13 cellular contexts compared by ENCODE assay signal in genomic region chr2:97751752-97752151, GRCh38. TPM values are rescaled to one million over a fixed set of nuclear protein-coding genes. Genes with fewer than 3 reads are reported as not detected.
DNase-seq lines count a peak whose midpoint lies in the region; ATAC-seq and TF ChIP-seq lines count a peak whose summit lies in the region.
"Had no signal": no experiment of that assay in that cellular context is flagged by ENCODE, and none has a peak within 500 bp of the region (broad histone marks: within the 10 kb centered on the region; RNA-seq: fewer than 3 reads in every experiment).

No MANE protein-coding gene starts in this region.

- H3K4me2 ChIP-seq in smooth muscle cell = peak overlapping the region; percentile 31

- no peaks in the 10 kb centered on the region for H3F3A ChIP-seq in smooth muscle cell (ENCODE audit: low read depth)

- H3K27ac ChIP-seq in smooth muscle cell (ENCODE audit: low read depth) = peak overlapping the region; percentile 66

- H3K4me1 ChIP-seq in smooth muscle cell (ENCODE audit: low read depth) = peaks cover 26% of the 10 kb centered on the region

- 57% methylated on average over 3 of the region's 3 CpGs for WGBS in smooth muscle cell (ENCODE audit: low lambda C conversion rate)

- H3K9ac ChIP-seq in smooth muscle cell (ENCODE audit: low read depth) = no peak overlapping the region

- no peaks in the 10 kb centered on the region for H3K9me3 ChIP-seq in smooth muscle cell (replicated peaks; ENCODE audit: low read depth)

- TF ChIP-seq CTCF in fibroblast of the aortic adventitia (IDR thresholded peaks at IDR 0.05; ENCODE audit: insufficient read depth, low read length) (no peak), smooth muscle cell (IDR thresholded peaks at IDR 0.05; ENCODE audit: borderline replicate concordance, insufficient read depth, poor library complexity, severe bottlenecking) (no peak)

- peaks cover 3% of the 10 kb centered on the region for H3K36me3 ChIP-seq in smooth muscle cell (ENCODE audit: low read depth)

- H3K79me2 ChIP-seq in smooth muscle cell (ENCODE audit: low read depth) = no peaks in the 10 kb centered on the region

- peak; percentile 14 for DNase-seq in NCI-H146 (lab: John Stamatoyannopoulos, UW)
- no peak for DNase-seq in NCI-H146 treated with DMSO at 0.1 percent for 48 hours (lab: John Stamatoyannopoulos, UW; ENCODE audit: unreplicated experiment)
- DNase-seq in NCI-H510A (lab: John Stamatoyannopoulos, UW) = peak; percentile 16
- peak; percentile 16 for DNase-seq in fibroblast of the aortic adventitia (ENCODE audit: low read depth)
- DNase-seq in smooth muscle cell (lab: John Stamatoyannopoulos, UW; ENCODE audit: unreplicated experiment) = no peak
- DNase-seq in NCI-H446 treated with DMSO at 0.1 percent for 48 hours (lab: John Stamatoyannopoulos, UW) = no peak
- DNase-seq: activated CD4-positive, alpha-beta T cell treated with anti-CD3 and anti-CD28 coated beads for 4 hours; KBM-7; left colon had no signal

- H3K4me3 ChIP-seq in fibroblast of the aortic adventitia (ENCODE audit: low read depth, low read length) (no peak overlapping the region), smooth muscle cell (no peak overlapping the region)

- no peaks in the 10 kb centered on the region for H4K20me1 ChIP-seq in smooth muscle cell (ENCODE audit: low read depth)

- H2AFZ ChIP-seq in smooth muscle cell (ENCODE audit: low read depth) = no peak overlapping the region

- no peak for ATAC-seq in HG03565 (IDR thresholded peaks at IDR 0.05; ENCODE audit: unreplicated experiment)
- ATAC-seq in HG03108 (IDR thresholded peaks at IDR 0.05; ENCODE audit: unreplicated experiment) = no peak
- ATAC-seq: activated naive CD4-positive, alpha-beta T cell treated with anti-CD3 and anti-CD28 coated beads, Interleukin-2, amount 50 U/mL, for 72 hours; left colon; Panc1 had no signal

- no peaks in the 10 kb centered on the region for H3K27me3 ChIP-seq in smooth muscle cell (ENCODE audit: low read depth)

RNA-seq across cellular contexts. Expression of gene ZAP70, which starts 38.4 kb away (rescaled TPM):
- total RNA-seq in fibroblast of the aortic adventitia (ENCODE audit: low replicate concordance) (0.25 TPM in 1 of 2 replicates, not detected in the other), smooth muscle cell (0.40 TPM in 1 of 2 replicates, not detected in the other)
- polyA plus RNA-seq in smooth muscle cell = 0.24 and 0.31 TPM in 2 replicates

Comparison
In these comparisons a context has a peak if more than half of its experiments do, and no peak if none do; other contexts are left out.
1. DNase-seq: peak in NCI-H146 (single experiment), NCI-H510A (single experiment) and fibroblast of the aortic adventitia (single experiment); none in NCI-H146 treated with DMSO at 0.1 percent for 48 hours (single experiment), smooth muscle cell (single experiment) and NCI-H446 treated with DMSO at 0.1 percent for 48 hours (single experiment).